In genomic region chr14:21913759-21914158, GRCh38 we compare ENCODE assay signal across 8 cellular contexts.
DNase-seq lines count a peak whose midpoint lies in the region.

No MANE protein-coding gene starts in this region.

- H3K9me3 ChIP-seq in GM23248 (ENCODE audit: low read depth) = no peaks in the 10 kb centered on the region

- H3K9me2 ChIP-seq in GM23248 (ENCODE audit: insufficient read depth) = no peaks in the 10 kb centered on the region

- no peaks in the 10 kb centered on the region for H3K4me1 ChIP-seq in GM23248 (ENCODE audit: insufficient read depth)

- in situ Hi-C loops in GM23248 (cut with MboI) = no loop called here

- no peaks in the 10 kb centered on the region for H3K79me2 ChIP-seq in GM23248 (ENCODE audit: insufficient read depth)

- H3F3A ChIP-seq in GM23248 (ENCODE audit: insufficient read depth) = no peaks in the 10 kb centered on the region

- no peak overlapping the region for H3K27ac ChIP-seq in GM23248

- 4 to 5% methylated on average over 6 of the region's 6 CpGs for WGBS in GM23248 (ENCODE audit: low coverage in 1 of 2, low lambda C conversion rate in 2 of 2, missing lambda C conversion rate in 2 of 2), 2 experiments

- no peaks in the 10 kb centered on the region for H3K36me3 ChIP-seq in GM23248 (ENCODE audit: low read depth)

- H4K20me1 ChIP-seq in GM23248 (ENCODE audit: insufficient read depth) = no peaks in the 10 kb centered on the region

- DNase-seq in CMK (ENCODE audit: low read depth) (peak; percentile 83), GM23248 (peak; percentile 66), NCI-H2227 (lab: John Stamatoyannopoulos, UW; ENCODE audit: unreplicated experiment) (peak; percentile 63), dermis microvascular lymphatic vessel endothelial cell (ENCODE audit: low read depth in 2 of 2) (peak; percentile 72 to 93), medulla oblongata (ENCODE audit: extremely low spot score) (peak; percentile 85), HuH-7 (ENCODE audit: low spot score) (no peak)
- DNase-seq in activated CD4-positive, CD25-positive, alpha-beta regulatory T cell treated with anti-CD3 and anti-CD28 coated beads, Interleukin-2, amount 50 U/mL, for 72 hours = peak; percentile 51
- peak; percentile 73 for DNase-seq in stimulated activated CD8-positive, alpha-beta memory T cell treated with anti-CD3 and anti-CD28 coated beads, Interleukin-4, amount 100 ng/mL, for 48 hours

- no peak overlapping the region for H3K9ac ChIP-seq in GM23248

- H3K27me3 ChIP-seq in GM23248 (replicated peaks; ENCODE audit: insufficient read depth) = no peaks in the 10 kb centered on the region

- H3K4me3 ChIP-seq in GM23248 = no peak overlapping the region

- no peak overlapping the region for H2AFZ ChIP-seq in GM23248

- H3K4me2 ChIP-seq in GM23248 (ENCODE audit: unreplicated experiment) = no peak overlapping the region
